In the genomic region with DNA sequence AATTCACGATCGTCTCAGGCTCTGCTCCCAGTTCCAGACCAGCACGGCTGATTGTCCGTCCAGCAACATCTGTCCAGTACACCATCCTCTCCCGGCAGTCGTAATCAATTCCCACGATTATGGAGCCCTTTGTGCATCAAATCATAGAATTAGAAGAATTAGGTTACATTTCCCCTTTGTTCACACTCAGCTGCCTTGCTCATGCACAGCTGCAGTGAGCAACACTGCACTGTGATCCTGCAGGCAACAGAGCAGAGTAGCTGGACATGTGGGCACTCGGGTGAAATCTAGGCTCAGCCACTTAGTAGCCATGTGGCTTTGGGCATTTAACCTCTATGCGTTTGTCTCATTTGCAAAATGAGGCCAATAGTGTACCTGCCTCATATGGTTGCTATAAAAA, we compare ENCODE assay signal across 20 cellular contexts.
"Had no signal": no experiment of that assay in that cellular context is flagged by ENCODE, and none has a peak within 500 bp of the region (broad histone marks: within the 10 kb centered on the region; RNA-seq: fewer than 3 reads in every experiment).

No MANE protein-coding gene starts in this region.

- H3K27ac ChIP-seq: coronary artery, left lung, psoas muscle, sigmoid colon, spleen, tibial artery, vagina, WERI-Rb-1 had no signal

- DNase-seq: activated CD4-positive, alpha-beta T cell treated with anti-CD3 and anti-CD28 coated beads, Interleukin-2, amount 50 U/mL, for 48 hours; activated naive CD4-positive, alpha-beta T cell treated with anti-CD3 and anti-CD28 coated beads, Interleukin-2, amount 10 ng/mL, durations not matched to agents 7 days and 5 days; effector CD4-positive, alpha-beta T cell; esophagus squamous epithelium; left lung; mesenchymal stem cell; sigmoid colon; spleen; stimulated activated CD4-positive, alpha-beta T cell treated with anti-CD3 and anti-CD28 coated beads, Interleukin-1b, Interleukin-23, amount 100 ng/mL, for 48 hours; stomach; tibial artery; WERI-Rb-1 had no signal

- H3K9me3 ChIP-seq: esophagus squamous epithelium, left lung, psoas muscle, sigmoid colon, spleen, stomach, tibial artery, vagina had no signal

- H3K4me3 ChIP-seq: coronary artery, esophagus squamous epithelium, left lung, psoas muscle, sigmoid colon, spleen, stomach, tibial artery, vagina had no signal

- H3K27me3 ChIP-seq: esophagus squamous epithelium, left lung, sigmoid colon, spleen, stomach, tibial artery, vagina had no signal

- FAIRE-seq: astrocyte, endothelial cell of umbilical vein, islet of Langerhans had no signal

- ATAC-seq: left lung had no signal

- H3K9me3 Mint-ChIP-seq: activated naive CD4-positive, alpha-beta T cell treated with anti-CD3 and anti-CD28 coated beads, Interleukin-2, amount 10 ng/mL, durations not matched to agents 7 days and 5 days; nephron; T-helper 1 cell treated with Interleukin-12 subunit alpha and Interleukin-12 subunit beta and Interleukin-4 antibody, amounts not matched to agents 30 μg/mL and 1 μg/mL, for 36 hours had no signal

- H3K4me1 Mint-ChIP-seq: activated naive CD4-positive, alpha-beta T cell treated with anti-CD3 and anti-CD28 coated beads, Interleukin-2, amount 10 ng/mL, durations not matched to agents 7 days and 5 days; nephron had no signal

- H3K4me3 Mint-ChIP-seq: activated naive CD4-positive, alpha-beta T cell treated with anti-CD3 and anti-CD28 coated beads, Interleukin-2, amount 10 ng/mL, durations not matched to agents 7 days and 5 days; nephron; T-helper 1 cell treated with Interleukin-12 subunit alpha and Interleukin-12 subunit beta and Interleukin-4 antibody, amounts not matched to agents 30 μg/mL and 1 μg/mL, for 36 hours had no signal

- H3K27ac Mint-ChIP-seq: activated naive CD4-positive, alpha-beta T cell treated with anti-CD3 and anti-CD28 coated beads, Interleukin-2, amount 10 ng/mL, durations not matched to agents 7 days and 5 days; T-helper 1 cell treated with Interleukin-12 subunit alpha and Interleukin-12 subunit beta and Interleukin-4 antibody, amounts not matched to agents 30 μg/mL and 1 μg/mL, for 36 hours had no signal
